ENCODE assay signal across 8 cellular contexts in genomic region chr1:54764132-54764921, GRCh38. TPM values are rescaled to one million over a fixed set of nuclear protein-coding genes. Genes with fewer than 3 reads are reported as not detected.
A peak's percentile ranks its signal among the peaks of the same experiment; 100 is the strongest.
DNase-seq lines count a peak whose midpoint lies in the region; ATAC-seq and TF ChIP-seq lines count a peak whose summit lies in the region.

Gene PARS2 (minus strand): TSS chr1:54764523. CDS start chr1:54759161, 5,362 bp downstream.

- peaks cover 0 to under 1% (median 0%) of the 10 kb centered on the region in 3 donors for H3K9me3 Mint-ChIP-seq in IgD-negative memory B cell

- peak within 1 kb of the TSS; percentile 88 to 98 (median 95) for H3K4me3 Mint-ChIP-seq in IgD-negative memory B cell

- H3K4me1 ChIP-seq in mucosa of descending colon (ENCODE audit: low read depth), result peaks cover 7% of the 10 kb centered on the region

- TF ChIP-seq CTCF in epithelial cell of proximal tubule (conservative IDR thresholded peaks at IDR 0.05; ENCODE audit: low read depth, low read length), result no peak
- no peak for TF ChIP-seq CTCF in mucosa of descending colon (IDR thresholded peaks at IDR 0.05)

- intact Hi-C loops in mucosa of descending colon (cut with DNase I, micrococcal nuclease), result no loop called here

- no peaks in the 10 kb centered on the region for H3K9me3 ChIP-seq in mucosa of descending colon

- H3K36me3 ChIP-seq in mucosa of descending colon (ENCODE audit: low read depth), result peaks cover 3% of the 10 kb centered on the region

- ATAC-seq in GM21576 (IDR thresholded peaks at IDR 0.05; ENCODE audit: unreplicated experiment), result peak; percentile 93
- ATAC-seq in mucosa of descending colon, result peak; percentile 97

- H3K4me3 ChIP-seq in epithelial cell of proximal tubule (ENCODE audit: low read depth, low read length) (peak within 1 kb of the TSS; percentile 99), mucosa of descending colon (peak within 1 kb of the TSS; percentile 65)

- peaks cover under 1% of the 10 kb centered on the region for H3K36me3 Mint-ChIP-seq in IgD-negative memory B cell

- DNase-seq in DMS153 (lab: John Stamatoyannopoulos, UW), result peak; percentile 99
- peak; percentile 99 for DNase-seq in OCI-M1 (lab: John Stamatoyannopoulos, UW)
- peak; percentile 97 for DNase-seq in activated T-cell treated with anti-CD3 and anti-CD28 coated beads for 48 hours (ENCODE audit: low read depth)
- peak; percentile 98 for DNase-seq in epithelial cell of proximal tubule (ENCODE audit: low read depth)
- peak; percentile 97 to 98 (median 98) for DNase-seq in mucosa of descending colon
- peak; percentile 83 to 91 for DNase-seq in stimulated activated CD8-positive, alpha-beta memory T cell treated with anti-CD3 and anti-CD28 coated beads, Interleukin-4, amount 100 ng/mL, for 1 hour (ENCODE audit: low read depth in 2 of 2, low spot score in 1 of 2)

- no peaks in the 10 kb centered on the region for H3K27me3 Mint-ChIP-seq in IgD-negative memory B cell

- H3K4me1 Mint-ChIP-seq in IgD-negative memory B cell, result peaks cover 9 to 16% (median 14%) of the 10 kb centered on the region in 3 donors

- H3K27ac Mint-ChIP-seq in IgD-negative memory B cell, result peak within 1 kb of the TSS; percentile 79 to 97 (median 94)

RNA-seq across cellular contexts. Expression of gene PARS2, which starts in this region (rescaled TPM):
- polyA plus RNA-seq in IgD-negative memory B cell, result 2.6 TPM
- 5.1 and 5.4 TPM in 2 replicates for total RNA-seq in epithelial cell of proximal tubule
- 1 to 10 TPM; 6.4 to 8.7 (median 7.2) TPM for total RNA-seq in mucosa of descending colon

Comparison
In these comparisons a context has a peak if more than half of its experiments do, and no peak if none do; other contexts are left out.
1. Peak in every context shown above with its lines: DNase-seq, ATAC-seq and H3K4me3 ChIP-seq.